1 cellular context compared by ENCODE assay signal in the genomic region with DNA sequence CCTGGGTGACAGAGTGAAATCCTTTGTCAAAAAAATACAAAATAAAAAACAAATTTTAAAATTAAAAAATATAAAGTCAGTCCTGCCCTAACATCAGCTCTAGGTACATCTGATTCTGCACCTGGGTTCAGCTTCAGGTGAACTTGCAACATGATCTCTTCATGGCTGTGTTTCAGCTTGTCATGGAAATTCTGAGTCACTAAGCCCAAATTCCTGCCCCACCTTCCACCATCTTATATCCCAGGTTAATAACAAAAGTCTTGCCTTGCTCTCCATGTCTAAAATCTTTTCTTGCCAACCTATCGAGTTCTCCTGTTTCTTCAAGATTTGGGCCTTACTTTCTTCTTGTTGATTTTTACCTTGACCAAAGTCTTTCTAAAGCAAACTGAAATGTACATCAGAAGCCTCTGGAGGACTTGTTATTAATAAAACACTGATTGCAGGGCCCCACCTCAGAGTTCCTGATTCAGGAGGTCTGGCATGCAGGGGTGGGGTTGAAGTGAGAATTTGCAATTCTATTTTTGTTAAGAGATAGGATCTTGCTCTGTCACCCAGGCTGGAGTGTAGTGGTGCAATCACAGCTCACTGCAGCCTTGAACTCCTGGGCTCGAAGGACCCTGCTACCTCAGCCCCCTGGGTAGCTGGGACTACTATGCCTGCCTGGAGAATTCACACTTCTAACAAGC.
TF ChIP-seq lines count a peak whose summit lies in the region.

No MANE protein-coding gene starts in this region.

TF ChIP-seq in SK-N-SH, 30 proteins besides CTCF, POLR2A, EP300 and RAD21 (continued from another document):
- TF ChIP-seq, protein P1, sequence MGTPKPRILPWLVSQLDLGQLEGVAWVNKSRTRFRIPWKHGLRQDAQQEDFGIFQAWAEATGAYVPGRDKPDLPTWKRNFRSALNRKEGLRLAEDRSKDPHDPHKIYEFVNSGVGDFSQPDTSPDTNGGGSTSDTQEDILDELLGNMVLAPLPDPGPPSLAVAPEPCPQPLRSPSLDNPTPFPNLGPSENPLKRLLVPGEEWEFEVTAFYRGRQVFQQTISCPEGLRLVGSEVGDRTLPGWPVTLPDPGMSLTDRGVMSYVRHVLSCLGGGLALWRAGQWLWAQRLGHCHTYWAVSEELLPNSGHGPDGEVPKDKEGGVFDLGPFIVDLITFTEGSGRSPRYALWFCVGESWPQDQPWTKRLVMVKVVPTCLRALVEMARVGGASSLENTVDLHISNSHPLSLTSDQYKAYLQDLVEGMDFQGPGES (IDR thresholded peaks at IDR 0.05; ENCODE audit: low read depth, low read length): no peak
- no peak for TF ChIP-seq NFIC (IDR thresholded peaks at IDR 0.05; ENCODE audit: borderline replicate concordance)
